ENCODE assay signal across 16 cellular contexts in the genomic region with DNA sequence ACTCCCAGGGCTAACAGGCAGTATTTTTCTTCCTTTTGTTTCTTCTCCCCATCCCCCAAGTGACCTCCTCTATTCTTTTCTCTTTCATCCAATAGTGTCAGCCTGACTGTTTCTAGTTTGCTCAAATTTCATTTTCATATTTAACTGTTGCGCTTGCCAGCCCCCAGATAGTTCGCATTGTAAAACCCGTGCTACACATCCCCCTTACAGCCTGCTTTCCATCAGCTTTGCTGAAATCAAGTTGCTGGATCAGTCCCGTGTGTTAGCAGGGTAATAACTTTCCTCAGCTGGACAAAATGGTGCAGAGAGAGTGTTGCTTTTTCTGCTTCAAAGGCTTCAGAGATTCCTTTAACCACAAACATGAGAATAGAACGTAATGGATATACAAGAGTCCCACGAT.
"Had no signal": no experiment of that assay in that cellular context is flagged by ENCODE, and none has a peak within 500 bp of the region (broad histone marks: within the 10 kb centered on the region; RNA-seq: fewer than 3 reads in every experiment).

No MANE protein-coding gene starts in this region.

- H3K4me1 ChIP-seq: colonic mucosa, psoas muscle, spleen had no signal

- H3K36me3 ChIP-seq: colonic mucosa, spleen, tibial nerve had no signal

- H3K9me3 ChIP-seq: colonic mucosa, psoas muscle, spleen, tibial nerve had no signal

- H3K27me3 ChIP-seq: colonic mucosa, spleen, tibial nerve had no signal

- H3K27ac Mint-ChIP-seq: naive thymus-derived CD4-positive, alpha-beta T cell; stimulated activated memory B cell treated with anti-CD40 and anti-IgM and Interleukin-4, amounts not matched to agents 10 μg/mL and 1 μg/mL and 100 μg/mL, for 72 hours; stimulated activated naive CD8-positive, alpha-beta T cell treated with anti-CD3 and anti-CD28 coated beads, Interleukin-15, Interleukin-2, amounts not matched to agents 100 ng/mL and 50 ng/mL, for 24 hours had no signal

- H3K4me1 Mint-ChIP-seq: stimulated activated memory B cell treated with anti-CD40 and anti-IgM and Interleukin-4, amounts not matched to agents 10 μg/mL and 1 μg/mL and 100 μg/mL, for 72 hours had no signal

- DNase-seq: colonic mucosa; dermis blood vessel endothelial cell; erythroblast; foreskin melanocyte; hippocampal formation; left colon; mesendoderm; naive thymus-derived CD4-positive, alpha-beta T cell; psoas muscle; spleen; stimulated activated CD4-positive, alpha-beta T cell treated with anti-CD3 and anti-CD28 coated beads, Interleukin-15, amount 100 ng/mL, for 24 hours; stimulated activated CD4-positive, alpha-beta T cell treated with anti-CD3 and anti-CD28 coated beads, Interleukin-1b, Interleukin-23, amount 100 ng/mL, for 48 hours; stimulated activated CD4-positive, alpha-beta T cell treated with anti-CD3 and anti-CD28 coated beads, Interleukin-4, amount 100 ng/mL, for 24 hours had no signal

- H3K9me3 Mint-ChIP-seq: naive thymus-derived CD4-positive, alpha-beta T cell; stimulated activated memory B cell treated with anti-CD40 and anti-IgM and Interleukin-4, amounts not matched to agents 10 μg/mL and 1 μg/mL and 100 μg/mL, for 72 hours; stimulated activated naive CD8-positive, alpha-beta T cell treated with anti-CD3 and anti-CD28 coated beads, Interleukin-15, Interleukin-2, amounts not matched to agents 100 ng/mL and 50 ng/mL, for 24 hours had no signal

- H3K4me3 ChIP-seq: colonic mucosa, psoas muscle, spleen, tibial nerve had no signal

- H3K27ac ChIP-seq: colonic mucosa, psoas muscle, tibial nerve had no signal

- H3K4me3 Mint-ChIP-seq: naive thymus-derived CD4-positive, alpha-beta T cell; stimulated activated memory B cell treated with anti-CD40 and anti-IgM and Interleukin-4, amounts not matched to agents 10 μg/mL and 1 μg/mL and 100 μg/mL, for 72 hours; stimulated activated naive CD8-positive, alpha-beta T cell treated with anti-CD3 and anti-CD28 coated beads, Interleukin-15, Interleukin-2, amounts not matched to agents 100 ng/mL and 50 ng/mL, for 24 hours had no signal

- H3K36me3 Mint-ChIP-seq: stimulated activated memory B cell treated with anti-CD40 and anti-IgM and Interleukin-4, amounts not matched to agents 10 μg/mL and 1 μg/mL and 100 μg/mL, for 72 hours had no signal
